ENCODE assay signal across 1 cellular context in the genomic region with DNA sequence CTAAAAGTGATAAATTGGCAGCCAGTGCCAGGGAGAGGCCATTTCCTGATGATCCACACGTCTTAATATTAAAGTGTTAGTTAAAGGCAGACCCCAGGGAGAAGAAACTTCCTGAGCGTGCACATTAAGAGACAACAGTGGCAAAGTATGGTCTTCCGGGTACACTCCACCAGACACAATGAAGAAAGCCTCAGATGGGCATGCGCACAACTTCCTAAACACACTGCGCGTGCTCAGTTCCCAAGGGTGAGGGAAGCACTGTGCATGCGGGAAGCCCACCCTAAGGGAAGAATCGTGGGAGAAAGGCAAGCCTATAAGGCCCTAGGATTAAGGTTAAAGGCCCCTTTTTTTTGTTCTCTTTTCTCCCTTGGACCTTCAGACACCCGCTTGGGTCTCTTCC.
TF ChIP-seq lines count a peak whose summit lies in the region.

No MANE protein-coding gene starts in this region.

TF ChIP-seq in GM23338, 12 proteins besides CTCF, POLR2A, EP300 and RAD21 (continued from another document):
- TF ChIP-seq, protein P1, sequence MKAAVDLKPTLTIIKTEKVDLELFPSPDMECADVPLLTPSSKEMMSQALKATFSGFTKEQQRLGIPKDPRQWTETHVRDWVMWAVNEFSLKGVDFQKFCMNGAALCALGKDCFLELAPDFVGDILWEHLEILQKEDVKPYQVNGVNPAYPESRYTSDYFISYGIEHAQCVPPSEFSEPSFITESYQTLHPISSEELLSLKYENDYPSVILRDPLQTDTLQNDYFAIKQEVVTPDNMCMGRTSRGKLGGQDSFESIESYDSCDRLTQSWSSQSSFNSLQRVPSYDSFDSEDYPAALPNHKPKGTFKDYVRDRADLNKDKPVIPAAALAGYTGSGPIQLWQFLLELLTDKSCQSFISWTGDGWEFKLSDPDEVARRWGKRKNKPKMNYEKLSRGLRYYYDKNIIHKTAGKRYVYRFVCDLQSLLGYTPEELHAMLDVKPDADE (IDR thresholded peaks at IDR 0.05): no peak
- no peak for TF ChIP-seq POLR2AphosphoS5 (IDR thresholded peaks at IDR 0.05; ENCODE audit: low read depth)
- no peak for TF ChIP-seq ZNF331 (CRISPR knock-in tag; IDR thresholded peaks at IDR 0.05; ENCODE audit: low read depth)
- TF ChIP-seq, protein P2, sequence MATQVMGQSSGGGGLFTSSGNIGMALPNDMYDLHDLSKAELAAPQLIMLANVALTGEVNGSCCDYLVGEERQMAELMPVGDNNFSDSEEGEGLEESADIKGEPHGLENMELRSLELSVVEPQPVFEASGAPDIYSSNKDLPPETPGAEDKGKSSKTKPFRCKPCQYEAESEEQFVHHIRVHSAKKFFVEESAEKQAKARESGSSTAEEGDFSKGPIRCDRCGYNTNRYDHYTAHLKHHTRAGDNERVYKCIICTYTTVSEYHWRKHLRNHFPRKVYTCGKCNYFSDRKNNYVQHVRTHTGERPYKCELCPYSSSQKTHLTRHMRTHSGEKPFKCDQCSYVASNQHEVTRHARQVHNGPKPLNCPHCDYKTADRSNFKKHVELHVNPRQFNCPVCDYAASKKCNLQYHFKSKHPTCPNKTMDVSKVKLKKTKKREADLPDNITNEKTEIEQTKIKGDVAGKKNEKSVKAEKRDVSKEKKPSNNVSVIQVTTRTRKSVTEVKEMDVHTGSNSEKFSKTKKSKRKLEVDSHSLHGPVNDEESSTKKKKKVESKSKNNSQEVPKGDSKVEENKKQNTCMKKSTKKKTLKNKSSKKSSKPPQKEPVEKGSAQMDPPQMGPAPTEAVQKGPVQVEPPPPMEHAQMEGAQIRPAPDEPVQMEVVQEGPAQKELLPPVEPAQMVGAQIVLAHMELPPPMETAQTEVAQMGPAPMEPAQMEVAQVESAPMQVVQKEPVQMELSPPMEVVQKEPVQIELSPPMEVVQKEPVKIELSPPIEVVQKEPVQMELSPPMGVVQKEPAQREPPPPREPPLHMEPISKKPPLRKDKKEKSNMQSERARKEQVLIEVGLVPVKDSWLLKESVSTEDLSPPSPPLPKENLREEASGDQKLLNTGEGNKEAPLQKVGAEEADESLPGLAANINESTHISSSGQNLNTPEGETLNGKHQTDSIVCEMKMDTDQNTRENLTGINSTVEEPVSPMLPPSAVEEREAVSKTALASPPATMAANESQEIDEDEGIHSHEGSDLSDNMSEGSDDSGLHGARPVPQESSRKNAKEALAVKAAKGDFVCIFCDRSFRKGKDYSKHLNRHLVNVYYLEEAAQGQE (IDR thresholded peaks at IDR 0.05; ENCODE audit: unreplicated experiment): no peak
- TF ChIP-seq ZNF114 (CRISPR knock-in tag; IDR thresholded peaks at IDR 0.05): no peak
- no peak for TF ChIP-seq STAT1 (IDR thresholded peaks at IDR 0.05; ENCODE audit: unreplicated experiment)
- TF ChIP-seq EZH2 (IDR thresholded peaks at IDR 0.05; ENCODE audit: low read depth, unreplicated experiment): no peak
- no peak for TF ChIP-seq NANOG (IDR thresholded peaks at IDR 0.05; ENCODE audit: borderline replicate concordance)
